ENCODE assay signal across 8 cellular contexts in genomic region chr6:27280064-27280539, GRCh38. TPM values are rescaled to one million over a fixed set of nuclear protein-coding genes. Genes with fewer than 3 reads are reported as not detected.
DNase-seq lines count a peak whose midpoint lies in the region; ATAC-seq and TF ChIP-seq lines count a peak whose summit lies in the region.

No MANE protein-coding gene starts in this region.

- H3K9me3 Mint-ChIP-seq in IgD-negative memory B cell = peaks cover 7 to 24% (median 17%) of the 10 kb centered on the region in 3 donors
- H3K9me3 Mint-ChIP-seq in stimulated activated effector memory CD8-positive, alpha-beta T cell treated with anti-CD3 and anti-CD28 coated beads, Interleukin-12 subunit alpha, Interleukin-12 subunit beta, amount 100 ng/mL, for 72 hours = peaks cover 10% of the 10 kb centered on the region

- ATAC-seq in T-helper 17 cell = no peak
- ATAC-seq in stimulated activated effector memory CD8-positive, alpha-beta T cell treated with anti-CD3 and anti-CD28 coated beads, Interleukin-12 subunit alpha, Interleukin-12 subunit beta, amount 100 ng/mL, for 72 hours = no peak

- DNase-seq in DMS 273 (lab: John Stamatoyannopoulos, UW; ENCODE audit: unreplicated experiment) = peak; percentile 90
- no peak for DNase-seq in T-helper 17 cell
- DNase-seq in foreskin fibroblast = peak; percentile 41 to 81
- no peak for DNase-seq in stimulated activated effector memory CD8-positive, alpha-beta T cell treated with anti-CD3 and anti-CD28 coated beads, Interleukin-12 subunit alpha, Interleukin-12 subunit beta, amount 100 ng/mL, for 72 hours (ENCODE audit: low spot score in 2 of 2)
- no peak for DNase-seq in NOMO-1 (lab: John Stamatoyannopoulos, UW; ENCODE audit: unreplicated experiment in 2 of 2)
- DNase-seq in prostate gland (ENCODE audit: low spot score) = no peak
- no peak for DNase-seq in CD1c-positive myeloid dendritic cell (ENCODE audit: extremely low spot score)

- H3K4me1 Mint-ChIP-seq in IgD-negative memory B cell = peaks cover 0 to 11% (median 4%) of the 10 kb centered on the region in 3 donors
- H3K4me1 Mint-ChIP-seq in T-helper 17 cell = no peaks in the 10 kb centered on the region
- peaks cover 5% of the 10 kb centered on the region for H3K4me1 Mint-ChIP-seq in stimulated activated effector memory CD8-positive, alpha-beta T cell treated with anti-CD3 and anti-CD28 coated beads, Interleukin-12 subunit alpha, Interleukin-12 subunit beta, amount 100 ng/mL, for 72 hours

- 4% methylated on average over 17 of the region's 17 CpGs for WGBS in prostate gland

- H3K36me3 Mint-ChIP-seq in IgD-negative memory B cell (peaks cover 5% of the 10 kb centered on the region), T-helper 17 cell (ENCODE audit: low read depth) (no peaks in the 10 kb centered on the region)
- peaks cover 18% of the 10 kb centered on the region for H3K36me3 Mint-ChIP-seq in stimulated activated effector memory CD8-positive, alpha-beta T cell treated with anti-CD3 and anti-CD28 coated beads, Interleukin-12 subunit alpha, Interleukin-12 subunit beta, amount 100 ng/mL, for 72 hours

- no peak for TF ChIP-seq POLR2A in prostate gland (IDR thresholded peaks at IDR 0.05)

- intact Hi-C loops in prostate gland (cut with DNase I) = no loop called here

- H3K9me3 ChIP-seq in T-helper 17 cell (ENCODE audit: control insufficient read depth, low read length, poor library complexity, severe bottlenecking) = peaks cover 25% of the 10 kb centered on the region
- H3K9me3 ChIP-seq in prostate gland = no peaks in the 10 kb centered on the region

- no peak overlapping the region for H3K27ac ChIP-seq in prostate gland

- H3K27ac Mint-ChIP-seq in IgD-negative memory B cell = peak overlapping the region; percentile 17 to 84 (median 71)
- peak overlapping the region; percentile 68 for H3K27ac Mint-ChIP-seq in T-helper 17 cell
- H3K27ac Mint-ChIP-seq in stimulated activated effector memory CD8-positive, alpha-beta T cell treated with anti-CD3 and anti-CD28 coated beads, Interleukin-12 subunit alpha, Interleukin-12 subunit beta, amount 100 ng/mL, for 72 hours = peak overlapping the region; percentile 20

- no peaks in the 10 kb centered on the region for H3K36me3 ChIP-seq in prostate gland

- H3K4me3 ChIP-seq in foreskin fibroblast (ENCODE audit: low read depth in 1 of 2, low read length in 2 of 2) (peak overlapping the region; percentile 44 to 45), prostate gland (no peak overlapping the region)

- H3K4me1 ChIP-seq in prostate gland (replicated peaks) = no peaks in the 10 kb centered on the region

- H3K27me3 ChIP-seq in prostate gland (replicated peaks; ENCODE audit: insufficient read depth) = peaks cover 45% of the 10 kb centered on the region

- no peak for TF ChIP-seq CTCF in foreskin fibroblast (IDR thresholded peaks at IDR 0.05; ENCODE audit: low read depth, low read length)
- TF ChIP-seq CTCF in prostate gland (IDR thresholded peaks at IDR 0.05) = no peak

- peak overlapping the region in 1 of 4 donors; percentile 68 for H3K4me3 Mint-ChIP-seq in IgD-negative memory B cell
- H3K4me3 Mint-ChIP-seq in T-helper 17 cell = no peak overlapping the region
- no peak overlapping the region for H3K4me3 Mint-ChIP-seq in stimulated activated effector memory CD8-positive, alpha-beta T cell treated with anti-CD3 and anti-CD28 coated beads, Interleukin-12 subunit alpha, Interleukin-12 subunit beta, amount 100 ng/mL, for 72 hours

- H3K27me3 Mint-ChIP-seq in IgD-negative memory B cell (peaks cover 59% of the 10 kb centered on the region), T-helper 17 cell (peaks cover 64% of the 10 kb centered on the region)

RNA-seq across cellular contexts. Expression of gene POM121L2, which starts 32.0 kb away (rescaled TPM):
- polyA plus RNA-seq in IgD-negative memory B cell = not detected
- total RNA-seq in T-helper 17 cell (not detected), prostate gland (under 1 TPM in 1 of 2 donors, not detected in 1; 0.62 TPM)

RNA-seq across cellular contexts. Expression of gene PRSS16, which starts 32.6 kb away (rescaled TPM):
- polyA plus RNA-seq in IgD-negative memory B cell = 3.2 TPM
- total RNA-seq in T-helper 17 cell (1 to 10 TPM in 1 of 2 donors, under 1 TPM in 1; 0.80 to 2.0 TPM), prostate gland (10 to 100 TPM; 11.9 to 15.2 TPM)

Comparison
In these comparisons a context has a peak if more than half of its experiments do, and no peak if none do; other contexts are left out.
1. DNase-seq: peak in DMS 273 (single experiment) and foreskin fibroblast (2 of 2); none in T-helper 17 cell (0 of 3), stimulated activated effector memory CD8-positive, alpha-beta T cell treated with anti-CD3 and anti-CD28 coated beads, Interleukin-12 subunit alpha, Interleukin-12 subunit beta, amount 100 ng/mL, for 72 hours (0 of 2), NOMO-1 (0 of 2), prostate gland (single experiment) and CD1c-positive myeloid dendritic cell (single experiment).
2. H3K27ac Mint-ChIP-seq: peak in every context shown above with its lines; median percentile 71 in IgD-negative memory B cell; 68 in T-helper 17 cell; 20 in stimulated activated effector memory CD8-positive, alpha-beta T cell treated with anti-CD3 and anti-CD28 coated beads, Interleukin-12 subunit alpha, Interleukin-12 subunit beta, amount 100 ng/mL, for 72 hours.
3. H3K4me3 ChIP-seq: peak in foreskin fibroblast (2 of 2); none in prostate gland (0 of 2).
4. RNA of gene PRSS16, which starts 32.6 kb away (total RNA-seq): 11.9 to 15.2 TPM in prostate gland; 0.80 to 2.0 TPM in T-helper 17 cell; every median in the first group is over 4 times any median in the second.